Comparison of ENCODE assay signal across 29 cellular contexts in the genomic region with DNA sequence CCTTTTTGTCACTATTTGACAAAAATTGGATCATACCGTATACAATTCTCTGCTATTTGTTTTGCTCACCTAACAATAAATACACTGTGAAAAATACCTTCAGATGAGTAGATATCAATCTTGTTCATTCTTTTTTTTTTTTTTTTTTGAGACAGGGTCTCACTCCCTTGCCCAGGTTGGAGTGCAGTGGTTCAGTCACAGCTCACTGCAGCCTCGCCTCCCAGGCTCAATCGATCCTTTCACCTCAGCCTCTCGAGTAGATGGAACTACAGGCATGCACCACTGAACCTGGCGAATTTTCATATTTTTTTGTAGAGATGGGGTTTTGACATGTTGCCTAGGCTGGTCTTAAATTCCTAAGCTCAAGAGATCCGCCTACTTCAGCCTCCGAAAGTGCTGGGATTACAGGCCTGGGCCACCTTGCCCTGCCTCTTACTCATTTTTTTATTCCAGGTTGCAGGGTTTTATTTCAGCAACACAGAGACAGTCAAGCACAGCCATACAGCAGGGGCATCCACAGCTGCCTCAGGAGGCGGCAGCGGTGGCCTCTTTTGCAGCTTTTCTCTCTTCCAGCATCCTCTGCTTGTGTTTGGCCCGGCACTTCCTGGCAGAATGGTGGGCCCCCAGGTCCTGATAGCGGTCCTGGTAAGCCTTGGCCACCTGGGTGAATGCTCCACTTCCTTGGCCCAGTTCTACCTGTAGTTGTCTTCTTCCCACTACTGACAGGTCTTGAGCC. TPM values are rescaled to one million over a fixed set of nuclear protein-coding genes. Genes with fewer than 3 reads are reported as not detected.
A peak's percentile ranks its signal among the peaks of the same experiment; 100 is the strongest.
DNase-seq lines count a peak whose midpoint lies in the region; ATAC-seq and TF ChIP-seq lines count a peak whose summit lies in the region.
"Had no signal": no experiment of that assay in that cellular context is flagged by ENCODE, and none has a peak within 500 bp of the region (broad histone marks: within the 10 kb centered on the region; RNA-seq: fewer than 3 reads in every experiment).

No MANE protein-coding gene starts in this region.

- no peak overlapping the region for H2AFZ ChIP-seq in DND-41 (ENCODE audit: low read depth, low read length)
- no peak overlapping the region for H2AFZ ChIP-seq in OCI-LY3 (ENCODE audit: low read depth, low read length)
- H2AFZ ChIP-seq: parathyroid adenoma had no signal

- H3K79me2 ChIP-seq in DND-41 (ENCODE audit: insufficient read depth, low read length), result no peaks in the 10 kb centered on the region
- no peaks in the 10 kb centered on the region for H3K79me2 ChIP-seq in OCI-LY3 (ENCODE audit: low read length)
- H3K79me2 ChIP-seq: parathyroid adenoma had no signal

- no peaks in the 10 kb centered on the region for H3K36me3 Mint-ChIP-seq in endodermal cell (ENCODE audit: low read depth)
- H3K36me3 Mint-ChIP-seq: activated naive CD4-positive, alpha-beta T cell treated with anti-CD3 and anti-CD28 coated beads, Interleukin-2, amount 10 ng/mL, durations not matched to agents 7 days and 5 days; naive thymus-derived CD8-positive, alpha-beta T cell had no signal

- H3K36me3 ChIP-seq in DND-41 (ENCODE audit: insufficient read depth, low read length) (no peaks in the 10 kb centered on the region), OCI-LY3 (replicated peaks; ENCODE audit: low read depth, low read length) (no peaks in the 10 kb centered on the region), endodermal cell (ENCODE audit: control insufficient read depth, insufficient read depth, low read length) (no peaks in the 10 kb centered on the region), thymus (ENCODE audit: control insufficient read depth, insufficient read depth) (no peaks in the 10 kb centered on the region), HAP-1 (replicated peaks) (no peaks in the 10 kb centered on the region)
- H3K36me3 ChIP-seq: adrenal gland, lower lobe of right lung, MG63, right atrium auricular region, spleen, thoracic aorta had no signal

- H3K9me3 Mint-ChIP-seq in endodermal cell, result no peaks in the 10 kb centered on the region
- H3K9me3 Mint-ChIP-seq: activated CD8-positive, alpha-beta T cell treated with anti-CD3 and anti-CD28 coated beads for 36 hours; activated naive CD4-positive, alpha-beta T cell treated with anti-CD3 and anti-CD28 coated beads, Interleukin-2, amount 10 ng/mL, durations not matched to agents 7 days and 5 days; activated T-helper 17 cell treated with anti-CD3 and anti-CD28 coated beads, Interleukin-2, amount 50 U/mL, for 72 hours; naive thymus-derived CD8-positive, alpha-beta T cell; stimulated activated naive CD8-positive, alpha-beta T cell treated with anti-CD3 and anti-CD28 coated beads, Interleukin-15, Interleukin-2, amounts not matched to agents 100 ng/mL and 50 ng/mL, for 24 hours; T-helper 1 cell treated with Interleukin-12 subunit alpha and Interleukin-12 subunit beta and Interleukin-4 antibody, amounts not matched to agents 30 μg/mL and 1 μg/mL, for 36 hours had no signal

- H3K4me3 ChIP-seq in DND-41 (ENCODE audit: low read depth in 1 of 2, low read length in 2 of 2) (no peak overlapping the region), OCI-LY3 (ENCODE audit: low read length) (no peak overlapping the region), endodermal cell (ENCODE audit: low read length) (no peak overlapping the region), thymus (ENCODE audit: low read length) (no peak overlapping the region), HAP-1 (no peak overlapping the region)
- H3K4me3 ChIP-seq: adrenal gland, lower lobe of right lung, MG63, right atrium auricular region, spleen, thoracic aorta had no signal

- DNase-seq in DND-41, result no peak
- no peak for DNase-seq in endodermal cell
- DNase-seq in nucleus accumbens (lab: John Stamatoyannopoulos, UW), result no peak
- no peak for DNase-seq in HAP-1 (ENCODE audit: low spot score in 2 of 2)
- DNase-seq: activated CD8-positive, alpha-beta memory T cell treated with anti-CD3 and anti-CD28 coated beads, Interleukin-2, amount 50 U/mL, for 48 hours; C1 segment of cervical spinal cord; cerebellar nuclear complex; GDM1; KBM-7; lower lobe of right lung; NCI-H1105; NCI-H446 treated with DMSO at 0.1 percent for 48 hours; spleen; stimulated activated CD4-positive, alpha-beta T cell treated with anti-CD3 and anti-CD28 coated beads, Interleukin-2, amount 100 ng/mL, for 24 hours had no signal

- peak overlapping the region; percentile 2 for H3K27ac Mint-ChIP-seq in endodermal cell
- H3K27ac Mint-ChIP-seq: activated CD4-positive, alpha-beta T cell treated with anti-CD3 and anti-CD28 coated beads for 36 hours; activated CD8-positive, alpha-beta T cell treated with anti-CD3 and anti-CD28 coated beads for 36 hours; activated naive CD4-positive, alpha-beta T cell treated with anti-CD3 and anti-CD28 coated beads, Interleukin-2, amount 10 ng/mL, durations not matched to agents 7 days and 5 days; activated T-helper 17 cell treated with anti-CD3 and anti-CD28 coated beads, Interleukin-2, amount 50 U/mL, for 72 hours; stimulated activated naive CD8-positive, alpha-beta T cell treated with anti-CD3 and anti-CD28 coated beads, Interleukin-15, Interleukin-2, amounts not matched to agents 100 ng/mL and 50 ng/mL, for 24 hours; T-helper 1 cell treated with Interleukin-12 subunit alpha and Interleukin-12 subunit beta and Interleukin-4 antibody, amounts not matched to agents 30 μg/mL and 1 μg/mL, for 36 hours had no signal

- no peaks in the 10 kb centered on the region for H3K27me3 Mint-ChIP-seq in endodermal cell (ENCODE audit: insufficient read depth)

- no peaks in the 10 kb centered on the region for H3K9me3 ChIP-seq in DND-41 (ENCODE audit: insufficient read depth, low read length, severe bottlenecking)
- H3K9me3 ChIP-seq in OCI-LY3 (ENCODE audit: insufficient read depth, low read length), result no peaks in the 10 kb centered on the region
- H3K9me3 ChIP-seq in endodermal cell (ENCODE audit: control insufficient read depth, low read length), result no peaks in the 10 kb centered on the region
- H3K9me3 ChIP-seq in thymus (ENCODE audit: control insufficient read depth), result no peaks in the 10 kb centered on the region
- no peaks in the 10 kb centered on the region for H3K9me3 ChIP-seq in HAP-1
- H3K9me3 ChIP-seq: adrenal gland, lower lobe of right lung, MG63, right atrium auricular region, spleen, thoracic aorta had no signal

- TF ChIP-seq CTCF in DND-41 (IDR thresholded peaks at IDR 0.05; ENCODE audit: borderline replicate concordance, extremely low read depth, low read length, poor library complexity, severe bottlenecking), result no peak
- TF ChIP-seq CTCF in OCI-LY3 (IDR thresholded peaks at IDR 0.05; ENCODE audit: low read depth, low read length), result no peak
- no peak for TF ChIP-seq CTCF in endodermal cell (conservative IDR thresholded peaks at IDR 0.05)

- 92 to 98% methylated on average over 6 to 11 of the region's 11 CpGs for WGBS in endodermal cell (ENCODE audit: insufficient coverage in 1 of 2, insufficient read length in 1 of 2), 2 experiments
- 92% methylated on average over 11 of the region's 11 CpGs for WGBS in thymus

- H3K9ac ChIP-seq in DND-41 (ENCODE audit: low read depth, low read length), result no peak overlapping the region
- H3K9ac ChIP-seq in OCI-LY3 (ENCODE audit: low read length), result no peak overlapping the region
- no peak overlapping the region for H3K9ac ChIP-seq in endodermal cell (ENCODE audit: extremely low read depth, low read length, poor library complexity, severe bottlenecking)
- H3K9ac ChIP-seq: parathyroid adenoma had no signal

- ATAC-seq in DND-41 (ENCODE audit: insufficient read depth, low read depth) (no peak), GM18868 (IDR thresholded peaks at IDR 0.05; ENCODE audit: unreplicated experiment) (no peak)

- H3K4me1 ChIP-seq in DND-41 (ENCODE audit: insufficient read depth, low read length) (peaks cover 33% of the 10 kb centered on the region), OCI-LY3 (ENCODE audit: low read length) (peaks cover 29% of the 10 kb centered on the region), endodermal cell (ENCODE audit: control insufficient read depth, insufficient read depth, low read length) (peaks cover 15% of the 10 kb centered on the region), thymus (ENCODE audit: control insufficient read depth, insufficient read depth, low read length) (peaks cover 26% of the 10 kb centered on the region), HAP-1 (peaks cover 6% of the 10 kb centered on the region)
- H3K4me1 ChIP-seq: parathyroid adenoma had no signal

- H3K4me3 Mint-ChIP-seq in endodermal cell, result no peak overlapping the region
- H3K4me3 Mint-ChIP-seq: activated CD4-positive, alpha-beta T cell treated with anti-CD3 and anti-CD28 coated beads for 36 hours; activated CD8-positive, alpha-beta T cell treated with anti-CD3 and anti-CD28 coated beads for 36 hours; activated naive CD4-positive, alpha-beta T cell treated with anti-CD3 and anti-CD28 coated beads, Interleukin-2, amount 10 ng/mL, durations not matched to agents 7 days and 5 days; activated T-helper 17 cell treated with anti-CD3 and anti-CD28 coated beads, Interleukin-2, amount 50 U/mL, for 72 hours; naive thymus-derived CD8-positive, alpha-beta T cell; stimulated activated naive CD8-positive, alpha-beta T cell treated with anti-CD3 and anti-CD28 coated beads, Interleukin-15, Interleukin-2, amounts not matched to agents 100 ng/mL and 50 ng/mL, for 24 hours; T-helper 1 cell treated with Interleukin-12 subunit alpha and Interleukin-12 subunit beta and Interleukin-4 antibody, amounts not matched to agents 30 μg/mL and 1 μg/mL, for 36 hours had no signal

- H4K20me1 ChIP-seq in DND-41 (ENCODE audit: insufficient read depth, low read length) (no peaks in the 10 kb centered on the region), OCI-LY3 (ENCODE audit: insufficient read depth, low read length) (no peaks in the 10 kb centered on the region)

- H3K27ac ChIP-seq in DND-41 (ENCODE audit: low read length) (peak overlapping the region; percentile 52; the same call in 1 of the 2 replicates), OCI-LY3 (ENCODE audit: low read length) (no peak overlapping the region), endodermal cell (ENCODE audit: low read depth, low read length) (no peak overlapping the region), thymus (ENCODE audit: low read depth) (peak overlapping the region; percentile 15)
- H3K27ac ChIP-seq: adrenal gland, lower lobe of right lung, parathyroid adenoma, right atrium auricular region, spleen, thoracic aorta had no signal

- H3K4me1 Mint-ChIP-seq in endodermal cell, result peaks cover 60% of the 10 kb centered on the region
- H3K4me1 Mint-ChIP-seq: activated T-helper 17 cell treated with anti-CD3 and anti-CD28 coated beads, Interleukin-2, amount 50 U/mL, for 72 hours had no signal

- in situ Hi-C loops in HAP-1 (cut with MboI; ENCODE audit: low sequenced_read_pairs), result no loop called here

- H3K27me3 ChIP-seq in DND-41 (ENCODE audit: insufficient read depth, low read length, poor library complexity), result peaks cover 5% of the 10 kb centered on the region
- peaks cover 11% of the 10 kb centered on the region for H3K27me3 ChIP-seq in OCI-LY3 (ENCODE audit: low read depth, low read length)
- no peaks in the 10 kb centered on the region for H3K27me3 ChIP-seq in endodermal cell (ENCODE audit: control insufficient read depth, insufficient read depth, low read length, poor library complexity, severe bottlenecking)
- H3K27me3 ChIP-seq in thymus (ENCODE audit: control insufficient read depth, insufficient read depth), result no peaks in the 10 kb centered on the region
- H3K27me3 ChIP-seq in HAP-1 (ENCODE audit: low read depth), result no peaks in the 10 kb centered on the region; the same call in 1 of the 2 replicates
- H3K27me3 ChIP-seq: adrenal gland, MG63, right atrium auricular region had no signal

- H3K4me2 ChIP-seq in DND-41 (ENCODE audit: insufficient read depth, low read length) (no peak overlapping the region), OCI-LY3 (ENCODE audit: low read length) (peak overlapping the region; percentile 34)

RNA-seq across cellular contexts. Expression of a gene that starts 51.2 kb away (rescaled TPM):
- total RNA-seq in endodermal cell, result 10 to 100 TPM; 82.6 to 98.0 TPM
- 15.1 TPM for polyA plus RNA-seq in endodermal cell (2013, experiment 1 of 2)
- 15.8 TPM for polyA plus RNA-seq in endodermal cell (2013, experiment 2 of 2)
- 5.7 TPM for polyA plus RNA-seq in thymus
- total RNA-seq: activated CD4-positive, alpha-beta T cell treated with anti-CD3 and anti-CD28 coated beads for 36 hours; activated CD8-positive, alpha-beta T cell treated with anti-CD3 and anti-CD28 coated beads for 36 hours; activated T-helper 17 cell treated with anti-CD3 and anti-CD28 coated beads, Interleukin-2, amount 50 U/mL, for 72 hours; naive thymus-derived CD8-positive, alpha-beta T cell had no signal
- polyA plus RNA-seq: naive thymus-derived CD8-positive, alpha-beta T cell had no signal

Comparison
In these comparisons a context has a peak if more than half of its experiments do, and no peak if none do; other contexts are left out.
1. H3K27ac ChIP-seq: peak in DND-41 (single experiment) and thymus (single experiment); none in OCI-LY3 (single experiment) and endodermal cell (single experiment).